22 cellular contexts compared by ENCODE assay signal in genomic region chr1:227244339-227245118, GRCh38.
DNase-seq lines count a peak whose midpoint lies in the region; ATAC-seq, FAIRE-seq and TF ChIP-seq lines count a peak whose summit lies in the region.
"Had no signal": no experiment of that assay in that cellular context is flagged by ENCODE, and none has a peak within 500 bp of the region (broad histone marks: within the 10 kb centered on the region; RNA-seq: fewer than 3 reads in every experiment).

No MANE protein-coding gene starts in this region.

- H3K56ac ChIP-seq in IMR-90 (ENCODE audit: extremely low read depth, insufficient read depth, low read length) = no peak overlapping the region

- H2AK5ac ChIP-seq in IMR-90 (ENCODE audit: low read depth, low read length) (no peak overlapping the region), trophoblast cell (ENCODE audit: low read length) (no peak overlapping the region)

- no peak overlapping the region for H2BK20ac ChIP-seq in IMR-90 (ENCODE audit: low read depth, low read length)

- no peak for ATAC-seq in IMR-90 (ENCODE audit: low read depth)
- ATAC-seq in HG02938 (IDR thresholded peaks at IDR 0.05; ENCODE audit: unreplicated experiment) = no peak
- ATAC-seq: natural killer cell treated with Interleukin-12 subunit alpha and Interleukin-12 subunit beta and Interleukin-15 and Interleukin-18, amount 100 ng/mL, for 72 hours; Panc1 had no signal

- CTCF ChIA-PET in IMR-90 (lab: Yijun Ruan, JAX) = interaction anchor here (0.6 kb wide), 1 partner anchor 590 kb away, joined by 4 read pairs; no protein-coding TSS in a partner anchor

- H4K20me1 ChIP-seq in IMR-90 (ENCODE audit: insufficient read depth, low read length) = peaks cover 20% of the 10 kb centered on the region

- peaks cover 7% of the 10 kb centered on the region; the same call in 1 of the 2 replicates for H3K9me1 ChIP-seq in IMR-90 (ENCODE audit: insufficient read depth, low read length)

- in situ Hi-C loops in IMR-90 (cut with MboI; ENCODE audit: low sequenced_read_pairs) = loop anchor here (25.0 kb wide), 1 partner anchor 193 kb away; no protein-coding TSS in a partner anchor

- H3K36me3 ChIP-seq in IMR-90 (ENCODE audit: control insufficient read depth, insufficient read depth, low read length) = no peaks in the 10 kb centered on the region
- H3K36me3 ChIP-seq in bronchial epithelial cell (ENCODE audit: control insufficient read depth, insufficient read depth, low read length) = no peaks in the 10 kb centered on the region
- no peaks in the 10 kb centered on the region for H3K36me3 ChIP-seq in trophoblast cell (ENCODE audit: control insufficient read depth in 1 of 2, insufficient read depth in 2 of 2, low read length in 2 of 2)
- no peaks in the 10 kb centered on the region for H3K36me3 ChIP-seq in WERI-Rb-1
- H3K36me3 ChIP-seq: HAP-1 had no signal

- no peak for DNase-seq in IMR-90
- DNase-seq in bronchial epithelial cell (ENCODE audit: low read depth) = no peak
- DNase-seq in trophoblast cell = no peak
- DNase-seq in WERI-Rb-1 = no peak
- DNase-seq in NCI-H1105 treated with DMSO at 0.1 percent for 48 hours (lab: John Stamatoyannopoulos, UW) = no peak
- no peak for DNase-seq in T-helper 9 cell
- DNase-seq: activated CD4-positive, alpha-beta T cell treated with anti-CD3 and anti-CD28 coated beads for 48 hours; activated naive CD4-positive, alpha-beta T cell treated with anti-CD3 and anti-CD28 coated beads, Interleukin-2, amount 10 ng/mL, durations not matched to agents 7 days and 5 days; activated T-cell treated with anti-CD3 and anti-CD28 coated beads, Interleukin-2, amount 50 U/mL, for 48 hours; amygdala; caudate nucleus; EL; NCI-H146; NCI-H510A treated with DMSO at 0.1 percent for 48 hours; T-helper 1 cell had no signal

- H3K27ac ChIP-seq in IMR-90 (ENCODE audit: insufficient read depth, low read length) (no peak overlapping the region), trophoblast cell (ENCODE audit: low read depth, low read length) (no peak overlapping the region), WERI-Rb-1 (no peak overlapping the region)
- H3K27ac ChIP-seq: epithelial cell of prostate, tibial nerve had no signal

- WGBS in IMR-90 (ENCODE audit: extremely low coverage in 2 of 2, insufficient read length in 1 of 2), 2 experiments = no CpG with 5 or more reads among the region's 2 CpGs
- WGBS in trophoblast cell (ENCODE audit: extremely low coverage, insufficient coverage, insufficient read length) = no CpG with 5 or more reads among the region's 2 CpGs

- POLR2A ChIA-PET in IMR-90 (lab: Charles Lee; ENCODE audit: unreplicated experiment) = no interaction called here

- H2BK120ac ChIP-seq in IMR-90 (ENCODE audit: low read depth, low read length) (no peak overlapping the region), trophoblast cell (ENCODE audit: insufficient read depth, low read length, poor library complexity) (no peak overlapping the region)

- H4K5ac ChIP-seq in IMR-90 (ENCODE audit: low read depth, low read length) = no peak overlapping the region

- H3K27me3 ChIP-seq in IMR-90 (ENCODE audit: control insufficient read depth, insufficient read depth, low read length) (no peaks in the 10 kb centered on the region), bronchial epithelial cell (ENCODE audit: control insufficient read depth, insufficient read depth, low read length) (no peaks in the 10 kb centered on the region), trophoblast cell (ENCODE audit: insufficient read depth, low read length) (no peaks in the 10 kb centered on the region), WERI-Rb-1 (ENCODE audit: insufficient read depth, low read depth, severe bottlenecking) (no peaks in the 10 kb centered on the region)
- H3K27me3 ChIP-seq: tibial nerve had no signal

- H3K9me3 ChIP-seq in IMR-90 (ENCODE audit: control insufficient read depth, insufficient read depth, low read length) (no peaks in the 10 kb centered on the region), trophoblast cell (ENCODE audit: insufficient read depth, low read depth, low read length) (no peaks in the 10 kb centered on the region), WERI-Rb-1 (ENCODE audit: severe bottlenecking) (no peaks in the 10 kb centered on the region)
- H3K9me3 ChIP-seq: HAP-1 had no signal

- no peak overlapping the region for H2BK15ac ChIP-seq in IMR-90 (ENCODE audit: low read depth, low read length)

- no peak overlapping the region for H4K91ac ChIP-seq in IMR-90 (ENCODE audit: insufficient read depth, low read depth, low read length)
- no peak overlapping the region for H4K91ac ChIP-seq in trophoblast cell (ENCODE audit: low read depth, low read length)

- H3K79me1 ChIP-seq in IMR-90 (ENCODE audit: low read depth in 1 of 2, low read length in 2 of 2) = peaks cover 14 to 54% of the 10 kb centered on the region in 2 experiments
- peaks cover 8% of the 10 kb centered on the region for H3K79me1 ChIP-seq in trophoblast cell (ENCODE audit: low read length)

- no peak overlapping the region for H3K14ac ChIP-seq in IMR-90 (replicated peaks; ENCODE audit: low read depth, low read length)
- no peak overlapping the region for H3K14ac ChIP-seq in trophoblast cell (ENCODE audit: low read length)

- H3K23ac ChIP-seq in IMR-90 (ENCODE audit: low read depth, low read length) = no peak overlapping the region
- H3K23ac ChIP-seq in trophoblast cell (ENCODE audit: low read length) = no peak overlapping the region

- no TSS peak for BruUV-seq in IMR-90 (replicated peaks; lab: Mats Ljungman, UMichigan)

- peak; percentile 28 for FAIRE-seq in bronchial epithelial cell (lab: Jason Lieb, UNC)
- peak; percentile 13 for FAIRE-seq in islet of Langerhans (lab: Jason Lieb, UNC)

- H3K4me1 ChIP-seq in IMR-90 (ENCODE audit: control insufficient read depth, insufficient read depth, low read length) (no peaks in the 10 kb centered on the region; the same call in 1 of the 2 replicates), trophoblast cell (ENCODE audit: control insufficient read depth in 1 of 2, insufficient read depth in 2 of 2, low read length in 2 of 2) (peaks cover 5% of the 10 kb centered on the region in 2 experiments)

- intact Hi-C loops in IMR-90 (cut with micrococcal nuclease) = no loop called here

- no peak overlapping the region for H2BK5ac ChIP-seq in IMR-90 (ENCODE audit: low read depth, low read length, poor library complexity, severe bottlenecking)
- H2BK5ac ChIP-seq in trophoblast cell (ENCODE audit: low read depth, low read length, poor library complexity) = peak overlapping the region; percentile 26

- H3K4me3 ChIP-seq in IMR-90 (ENCODE audit: insufficient read depth, low read depth, low read length) (no peak overlapping the region), bronchial epithelial cell (ENCODE audit: low read depth, low read length) (no peak overlapping the region), trophoblast cell (ENCODE audit: low read depth, low read length) (no peak overlapping the region), WERI-Rb-1 (ENCODE audit: low read depth, low read length) (no peak overlapping the region)
- H3K4me3 ChIP-seq: HAP-1, tibial nerve had no signal

- H3K4me2 ChIP-seq in IMR-90 (ENCODE audit: low read depth, low read length) (no peak overlapping the region), trophoblast cell (ENCODE audit: low read length) (no peak overlapping the region)

- no peak for TF ChIP-seq RAD21 in IMR-90 (IDR thresholded peaks at IDR 0.05; ENCODE audit: low read length)

- TF ChIP-seq POLR2A in IMR-90 (IDR thresholded peaks at IDR 0.05; ENCODE audit: low read depth, low read length) = no peak

- peaks cover 2% of the 10 kb centered on the region for H3K79me2 ChIP-seq in trophoblast cell (ENCODE audit: control insufficient read depth, insufficient read depth, low read length, poor library complexity)

- TF ChIP-seq CTCF in IMR-90 (conservative IDR thresholded peaks at IDR 0.05; ENCODE audit: low read depth, low read length) (no peak), bronchial epithelial cell (IDR thresholded peaks at IDR 0.05; ENCODE audit: insufficient read depth, low read length, severe bottlenecking) (no peak), WERI-Rb-1 (IDR thresholded peaks at IDR 0.05; ENCODE audit: low read depth, low read length) (no peak)

- H4K8ac ChIP-seq in IMR-90 (ENCODE audit: low read depth in 2 of 2, low read length in 2 of 2) (no peak overlapping the region), trophoblast cell (ENCODE audit: low read depth, low read length) (no peak overlapping the region)

- H3K18ac ChIP-seq in IMR-90 (ENCODE audit: low read depth, low read length) (no peak overlapping the region), trophoblast cell (ENCODE audit: low read length) (peak overlapping the region; percentile 77)

- H3K9ac ChIP-seq in IMR-90 (ENCODE audit: low read depth, low read length) (no peak overlapping the region), trophoblast cell (ENCODE audit: low read length) (no peak overlapping the region)

- dilution Hi-C loops in IMR-90 (cut with HindIII; ENCODE audit: low sequenced_read_pairs, unreplicated experiment) = no loop called here

- no peak overlapping the region for H2BK12ac ChIP-seq in trophoblast cell (ENCODE audit: low read length)

- H2AK9ac ChIP-seq in IMR-90 (replicated peaks; ENCODE audit: low read depth, low read length, poor library complexity) = peak overlapping the region; percentile 63

- H3K4ac ChIP-seq in IMR-90 (ENCODE audit: low read depth, low read length) = no peak overlapping the region
- H3K4ac ChIP-seq in trophoblast cell (ENCODE audit: low read depth, low read length) = no peak overlapping the region

- H2AFZ ChIP-seq in IMR-90 (replicated peaks; ENCODE audit: low read length, poor library complexity) (no peak overlapping the region), trophoblast cell (ENCODE audit: insufficient read depth, low read length, poor library complexity) (no peak overlapping the region)

- H4K12ac ChIP-seq in trophoblast cell (ENCODE audit: low read depth, low read length) = no peak overlapping the region

TF ChIP-seq in IMR-90, 13 proteins besides CTCF, POLR2A, EP300 and RAD21 (continues in another document):
- TF ChIP-seq RCOR1 (IDR thresholded peaks at IDR 0.05; ENCODE audit: insufficient replicate concordance, low read length) = no peak
- TF ChIP-seq, protein P1, sequence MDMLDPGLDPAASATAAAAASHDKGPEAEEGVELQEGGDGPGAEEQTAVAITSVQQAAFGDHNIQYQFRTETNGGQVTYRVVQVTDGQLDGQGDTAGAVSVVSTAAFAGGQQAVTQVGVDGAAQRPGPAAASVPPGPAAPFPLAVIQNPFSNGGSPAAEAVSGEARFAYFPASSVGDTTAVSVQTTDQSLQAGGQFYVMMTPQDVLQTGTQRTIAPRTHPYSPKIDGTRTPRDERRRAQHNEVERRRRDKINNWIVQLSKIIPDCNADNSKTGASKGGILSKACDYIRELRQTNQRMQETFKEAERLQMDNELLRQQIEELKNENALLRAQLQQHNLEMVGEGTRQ (IDR thresholded peaks at IDR 0.05; ENCODE audit: low read depth, low read length) = no peak
